ENCODE assay signal across 19 cellular contexts in genomic region chr11:126149759-126150236, GRCh38.
A peak's percentile ranks its signal among the peaks of the same experiment; 100 is the strongest.
DNase-seq lines count a peak whose midpoint lies in the region; ATAC-seq and TF ChIP-seq lines count a peak whose summit lies in the region.
"Had no signal": no experiment of that assay in that cellular context is flagged by ENCODE, and none has a peak within 500 bp of the region (broad histone marks: within the 10 kb centered on the region; RNA-seq: fewer than 3 reads in every experiment).

No MANE protein-coding gene starts in this region.

- H3K4me1 ChIP-seq in cardiac muscle cell (ENCODE audit: low read depth) (peaks cover 5% of the 10 kb centered on the region), upper lobe of left lung (peaks cover 0 to 5% (median 0%) of the 10 kb centered on the region in 4 donors), testis (peaks cover 5% of the 10 kb centered on the region)

- H3K27ac ChIP-seq in cardiac muscle cell (no peak overlapping the region), upper lobe of left lung (no peak overlapping the region), testis (no peak overlapping the region)
- H3K27ac ChIP-seq: epithelial cell of prostate, KMS-11, PC-9 had no signal

- no peaks in the 10 kb centered on the region for H3K36me3 ChIP-seq in cardiac muscle cell
- no peaks in the 10 kb centered on the region for H3K36me3 ChIP-seq in upper lobe of left lung
- H3K36me3 ChIP-seq in testis (ENCODE audit: low read depth, missing control alignments): no peaks in the 10 kb centered on the region

- TF ChIP-seq EP300 in upper lobe of left lung (IDR thresholded peaks at IDR 0.05): no peak

- intact Hi-C loops in cardiac septum (cut with DNase I) (no loop called here), testis (cut with DNase I; ENCODE audit: low total_unique reads) (no loop called here)

- WGBS in upper lobe of left lung, 2 donors: 39 to 46% methylated on average over 3 to 4 of the region's 4 CpGs
- 57 to 63% methylated on average over 4 of the region's 4 CpGs for WGBS in testis, 2 donors

- H3K9me3 ChIP-seq in cardiac muscle cell (ENCODE audit: low read depth): no peaks in the 10 kb centered on the region
- peaks cover 0 to 3% (median 0%) of the 10 kb centered on the region in 4 donors for H3K9me3 ChIP-seq in upper lobe of left lung
- no peaks in the 10 kb centered on the region for H3K9me3 ChIP-seq in testis

- TF ChIP-seq POLR2A in upper lobe of left lung (IDR thresholded peaks at IDR 0.05) (no peak), testis (IDR thresholded peaks at IDR 0.05) (no peak)

- TF ChIP-seq CTCF in cardiac muscle cell (IDR thresholded peaks at IDR 0.05; ENCODE audit: low read depth, low read length) (peak; percentile 35), fibroblast of villous mesenchyme (IDR thresholded peaks at IDR 0.05; ENCODE audit: insufficient read depth, low read depth, low read length) (peak; percentile 11), upper lobe of left lung (IDR thresholded peaks at IDR 0.05) (no peak), testis (IDR thresholded peaks at IDR 0.05) (no peak)

- H3K27me3 ChIP-seq in cardiac muscle cell (no peaks in the 10 kb centered on the region), upper lobe of left lung (no peaks in the 10 kb centered on the region), testis (no peaks in the 10 kb centered on the region)

- ATAC-seq in upper lobe of left lung (ENCODE audit: low FRiP score in 2 of 2) (peak; percentile 16 to 28), HG03342 (IDR thresholded peaks at IDR 0.05; ENCODE audit: unreplicated experiment) (no peak)
- ATAC-seq: activated CD8-positive, alpha-beta T cell treated with anti-CD3 and anti-CD28 coated beads, Interleukin-2, amount 10 ng/mL, durations not matched to agents 7 days and 5 days; stimulated activated naive B cell treated with anti-CD40 and anti-IgM and Interleukin-4, amounts not matched to agents 10 μg/mL and 1 μg/mL and 100 μg/mL, for 72 hours had no signal

- H3K4me3 ChIP-seq in cardiac muscle cell: no peak overlapping the region
- H3K4me3 ChIP-seq in fibroblast of villous mesenchyme (ENCODE audit: low read depth, low read length): no peak overlapping the region
- no peak overlapping the region for H3K4me3 ChIP-seq in upper lobe of left lung
- no peak overlapping the region for H3K4me3 ChIP-seq in testis
- H3K4me3 ChIP-seq: PC-9 had no signal

- DNase-seq in cardiac muscle cell (ENCODE audit: low read depth in 1 of 2, low spot score in 1 of 2) (peak in 1 of 2 donors; percentile 77), cardiac septum (ENCODE audit: low spot score) (no peak), NCI-H2196 treated with DMSO at 0.1 percent for 48 hours (lab: John Stamatoyannopoulos, UW; ENCODE audit: unreplicated experiment) (peak; percentile 28), fibroblast of villous mesenchyme (ENCODE audit: low read depth) (peak; percentile 34), upper lobe of left lung (no peak), testis (no peak), GM19238 (ENCODE audit: insufficient read length, low spot score) (no peak)
- DNase-seq: activated CD8-positive, alpha-beta T cell treated with anti-CD3 and anti-CD28 coated beads, Interleukin-2, amount 10 ng/mL, durations not matched to agents 7 days and 5 days; activated naive CD4-positive, alpha-beta T cell; caudate nucleus; hypothalamus; mammary epithelial cell; NCI-H2227 treated with DMSO at 0.1 percent for 48 hours; PC-9; stimulated activated CD4-positive, alpha-beta T cell treated with anti-CD3 and anti-CD28 coated beads, Interleukin-1b, Interleukin-23, amount 100 ng/mL, for 48 hours; stimulated activated naive B cell treated with anti-CD40 and anti-IgM and Interleukin-4, amounts not matched to agents 10 μg/mL and 1 μg/mL and 100 μg/mL, for 72 hours had no signal

Comparison
In these comparisons a context has a peak if more than half of its experiments do, and no peak if none do; other contexts are left out.
1. DNase-seq: peak in NCI-H2196 treated with DMSO at 0.1 percent for 48 hours (single experiment) and fibroblast of villous mesenchyme (single experiment); none in cardiac septum (single experiment), upper lobe of left lung (0 of 2), testis (single experiment) and GM19238 (single experiment).
2. CTCF ChIP-seq: peak in cardiac muscle cell (single experiment) and fibroblast of villous mesenchyme (single experiment); none in upper lobe of left lung (0 of 6) and testis (0 of 3).